ENCODE assay signal across 1 cellular context in genomic region chr1:180154325-180155201, GRCh38.
TF ChIP-seq lines count a peak whose summit lies in the region.

QSOX1 (plus strand) TSS chr1:180154869; CDS start chr1:180154908, 39 bp downstream.

TF ChIP-seq in HEK293, 187 proteins besides CTCF, POLR2A, EP300 and RAD21 (continued from another document and continues in another):
- TF ChIP-seq, protein P1, sequence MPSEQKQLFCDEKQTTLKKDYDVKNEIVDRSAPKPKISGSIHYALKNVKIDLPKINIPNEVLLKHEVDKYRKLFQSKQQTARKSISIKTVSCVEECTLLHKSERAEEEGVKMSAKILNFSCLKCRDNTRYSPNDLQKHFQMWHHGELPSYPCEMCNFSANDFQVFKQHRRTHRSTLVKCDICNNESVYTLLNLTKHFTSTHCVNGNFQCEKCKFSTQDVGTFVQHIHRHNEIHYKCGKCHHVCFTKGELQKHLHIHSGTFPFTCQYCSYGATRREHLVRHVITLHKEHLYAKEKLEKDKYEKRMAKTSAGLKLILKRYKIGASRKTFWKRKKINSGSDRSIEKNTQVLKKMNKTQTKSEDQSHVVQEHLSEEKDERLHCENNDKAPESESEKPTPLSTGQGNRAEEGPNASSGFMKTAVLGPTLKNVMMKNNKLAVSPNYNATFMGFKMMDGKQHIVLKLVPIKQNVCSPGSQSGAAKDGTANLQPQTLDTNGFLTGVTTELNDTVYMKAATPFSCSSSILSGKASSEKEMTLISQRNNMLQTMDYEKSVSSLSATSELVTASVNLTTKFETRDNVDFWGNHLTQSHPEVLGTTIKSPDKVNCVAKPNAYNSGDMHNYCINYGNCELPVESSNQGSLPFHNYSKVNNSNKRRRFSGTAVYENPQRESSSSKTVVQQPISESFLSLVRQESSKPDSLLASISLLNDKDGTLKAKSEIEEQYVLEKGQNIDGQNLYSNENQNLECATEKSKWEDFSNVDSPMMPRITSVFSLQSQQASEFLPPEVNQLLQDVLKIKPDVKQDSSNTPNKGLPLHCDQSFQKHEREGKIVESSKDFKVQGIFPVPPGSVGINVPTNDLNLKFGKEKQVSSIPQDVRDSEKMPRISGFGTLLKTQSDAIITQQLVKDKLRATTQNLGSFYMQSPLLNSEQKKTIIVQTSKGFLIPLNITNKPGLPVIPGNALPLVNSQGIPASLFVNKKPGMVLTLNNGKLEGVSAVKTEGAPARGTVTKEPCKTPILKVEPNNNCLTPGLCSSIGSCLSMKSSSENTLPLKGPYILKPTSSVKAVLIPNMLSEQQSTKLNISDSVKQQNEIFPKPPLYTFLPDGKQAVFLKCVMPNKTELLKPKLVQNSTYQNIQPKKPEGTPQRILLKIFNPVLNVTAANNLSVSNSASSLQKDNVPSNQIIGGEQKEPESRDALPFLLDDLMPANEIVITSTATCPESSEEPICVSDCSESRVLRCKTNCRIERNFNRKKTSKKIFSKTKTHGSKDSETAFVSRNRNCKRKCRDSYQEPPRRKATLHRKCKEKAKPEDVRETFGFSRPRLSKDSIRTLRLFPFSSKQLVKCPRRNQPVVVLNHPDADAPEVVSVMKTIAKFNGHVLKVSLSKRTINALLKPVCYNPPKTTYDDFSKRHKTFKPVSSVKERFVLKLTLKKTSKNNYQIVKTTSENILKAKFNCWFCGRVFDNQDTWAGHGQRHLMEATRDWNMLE (tag by site-specific recombination; conservative IDR thresholded peaks at IDR 0.05; ENCODE audit: low read depth): peak; percentile 54; the same call in 1 of the 2 replicates
- TF ChIP-seq MZF1 (tag by site-specific recombination; IDR thresholded peaks at IDR 0.05; ENCODE audit: borderline replicate concordance): peak; percentile 84; the same call in 1 of the 2 replicates
- TF ChIP-seq ZNF558 (tag by site-specific recombination; IDR thresholded peaks at IDR 0.05): no peak
- TF ChIP-seq ZNF501 (tag by site-specific recombination; IDR thresholded peaks at IDR 0.05): peak; percentile 20; the same call in 1 of the 2 replicates
- TF ChIP-seq ZSCAN30 (tag by site-specific recombination; IDR thresholded peaks at IDR 0.05): peak; percentile 56; the same call in 1 of the 2 replicates
- TF ChIP-seq ZNF324 (tag by site-specific recombination; IDR thresholded peaks at IDR 0.05): 0 out of 2 replicates have a peak, but pooled peaks have one; percentile 16
- TF ChIP-seq ZBTB49 (tag by site-specific recombination; IDR thresholded peaks at IDR 0.05; ENCODE audit: low read depth): no peak
- TF ChIP-seq ZNF560 (tag by site-specific recombination; IDR thresholded peaks at IDR 0.05; ENCODE audit: borderline replicate concordance): no peak
- peak; percentile 85; the same call in 1 of the 2 replicates for TF ChIP-seq OVOL3 (tag by site-specific recombination; IDR thresholded peaks at IDR 0.05)
- TF ChIP-seq ZNF121 (tag by site-specific recombination; IDR thresholded peaks at IDR 0.05): no peak
- TF ChIP-seq ZEB2 (tag by site-specific recombination; IDR thresholded peaks at IDR 0.05): peak; percentile 56; the same call in 1 of the 2 replicates
- no peak; the same call in none of the 2 replicates for TF ChIP-seq ZNF600 (tag by site-specific recombination; IDR thresholded peaks at IDR 0.05)
- 0 out of 2 replicates have a peak, but pooled peaks have one; percentile 17 for TF ChIP-seq ZNF843 (tag by site-specific recombination; IDR thresholded peaks at IDR 0.05)
- TF ChIP-seq ZFP3 (tag by site-specific recombination; IDR thresholded peaks at IDR 0.05; ENCODE audit: low read depth): 0 out of 2 replicates have a peak, but pooled peaks have one; percentile 43
- no peak for TF ChIP-seq ZNF837 (tag by site-specific recombination; IDR thresholded peaks at IDR 0.05)
- TF ChIP-seq REPIN1 (tag by site-specific recombination; IDR thresholded peaks at IDR 0.05; ENCODE audit: low read depth): 0 out of 2 replicates have a peak, but pooled peaks have one; percentile 50
- peak; percentile 68 for TF ChIP-seq PRDM10 (tag by site-specific recombination; IDR thresholded peaks at IDR 0.05)
- no peak for TF ChIP-seq ZNF626 (tag by site-specific recombination; IDR thresholded peaks at IDR 0.05)
- 0 out of 2 replicates have a peak, but pooled peaks have one; percentile 35 for TF ChIP-seq ZFP37 (tag by site-specific recombination; IDR thresholded peaks at IDR 0.05)
- TF ChIP-seq ZFP69B (tag by site-specific recombination; IDR thresholded peaks at IDR 0.05): no peak
- TF ChIP-seq ZNF335 (tag by site-specific recombination; conservative IDR thresholded peaks at IDR 0.05): peak; percentile 79
- TF ChIP-seq, protein P2, sequence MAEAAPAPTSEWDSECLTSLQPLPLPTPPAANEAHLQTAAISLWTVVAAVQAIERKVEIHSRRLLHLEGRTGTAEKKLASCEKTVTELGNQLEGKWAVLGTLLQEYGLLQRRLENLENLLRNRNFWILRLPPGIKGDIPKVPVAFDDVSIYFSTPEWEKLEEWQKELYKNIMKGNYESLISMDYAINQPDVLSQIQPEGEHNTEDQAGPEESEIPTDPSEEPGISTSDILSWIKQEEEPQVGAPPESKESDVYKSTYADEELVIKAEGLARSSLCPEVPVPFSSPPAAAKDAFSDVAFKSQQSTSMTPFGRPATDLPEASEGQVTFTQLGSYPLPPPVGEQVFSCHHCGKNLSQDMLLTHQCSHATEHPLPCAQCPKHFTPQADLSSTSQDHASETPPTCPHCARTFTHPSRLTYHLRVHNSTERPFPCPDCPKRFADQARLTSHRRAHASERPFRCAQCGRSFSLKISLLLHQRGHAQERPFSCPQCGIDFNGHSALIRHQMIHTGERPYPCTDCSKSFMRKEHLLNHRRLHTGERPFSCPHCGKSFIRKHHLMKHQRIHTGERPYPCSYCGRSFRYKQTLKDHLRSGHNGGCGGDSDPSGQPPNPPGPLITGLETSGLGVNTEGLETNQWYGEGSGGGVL (tag by site-specific recombination; IDR thresholded peaks at IDR 0.05): peak; percentile 21; the same call in 1 of the 2 replicates
- no peak for TF ChIP-seq SETDB1 (IDR thresholded peaks at IDR 0.05; ENCODE audit: insufficient read length, low read length)
- TF ChIP-seq, protein P3, sequence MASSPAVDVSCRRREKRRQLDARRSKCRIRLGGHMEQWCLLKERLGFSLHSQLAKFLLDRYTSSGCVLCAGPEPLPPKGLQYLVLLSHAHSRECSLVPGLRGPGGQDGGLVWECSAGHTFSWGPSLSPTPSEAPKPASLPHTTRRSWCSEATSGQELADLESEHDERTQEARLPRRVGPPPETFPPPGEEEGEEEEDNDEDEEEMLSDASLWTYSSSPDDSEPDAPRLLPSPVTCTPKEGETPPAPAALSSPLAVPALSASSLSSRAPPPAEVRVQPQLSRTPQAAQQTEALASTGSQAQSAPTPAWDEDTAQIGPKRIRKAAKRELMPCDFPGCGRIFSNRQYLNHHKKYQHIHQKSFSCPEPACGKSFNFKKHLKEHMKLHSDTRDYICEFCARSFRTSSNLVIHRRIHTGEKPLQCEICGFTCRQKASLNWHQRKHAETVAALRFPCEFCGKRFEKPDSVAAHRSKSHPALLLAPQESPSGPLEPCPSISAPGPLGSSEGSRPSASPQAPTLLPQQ (tag by site-specific recombination; IDR thresholded peaks at IDR 0.05): 0 out of 2 replicates have a peak, but pooled peaks have one; percentile 51
- TF ChIP-seq ZIC2 (tag by site-specific recombination; IDR thresholded peaks at IDR 0.05): peak; percentile 40
- TF ChIP-seq PRDM2 (tag by site-specific recombination; IDR thresholded peaks at IDR 0.05; ENCODE audit: borderline replicate concordance): peak; percentile 38; the same call in 1 of the 2 replicates
- no peak for TF ChIP-seq ZNF510 (tag by site-specific recombination; IDR thresholded peaks at IDR 0.05; ENCODE audit: insufficient replicate concordance)
- TF ChIP-seq, protein P4, sequence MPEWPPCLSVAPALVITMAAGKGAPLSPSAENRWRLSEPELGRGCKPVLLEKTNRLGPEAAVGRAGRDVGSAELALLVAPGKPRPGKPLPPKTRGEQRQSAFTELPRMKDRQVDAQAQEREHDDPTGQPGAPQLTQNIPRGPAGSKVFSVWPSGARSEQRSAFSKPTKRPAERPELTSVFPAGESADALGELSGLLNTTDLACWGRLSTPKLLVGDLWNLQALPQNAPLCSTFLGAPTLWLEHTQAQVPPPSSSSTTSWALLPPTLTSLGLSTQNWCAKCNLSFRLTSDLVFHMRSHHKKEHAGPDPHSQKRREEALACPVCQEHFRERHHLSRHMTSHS (tag by site-specific recombination; IDR thresholded peaks at IDR 0.05): no peak
- peak; percentile 77 for TF ChIP-seq SCRT2 (tag by site-specific recombination; IDR thresholded peaks at IDR 0.05)
- TF ChIP-seq ZNF580 (tag by site-specific recombination; IDR thresholded peaks at IDR 0.05): peak; percentile 69; the same call in 1 of the 2 replicates
- no peak for TF ChIP-seq ZNF514 (tag by site-specific recombination; IDR thresholded peaks at IDR 0.05)
- no peak for TF ChIP-seq ZNF701 (tag by site-specific recombination; IDR thresholded peaks at IDR 0.05)
- 0 out of 2 replicates have a peak, but pooled peaks have one; percentile 27 for TF ChIP-seq SP3 (tag by site-specific recombination; IDR thresholded peaks at IDR 0.05)
- TF ChIP-seq IKZF3 (tag by site-specific recombination; IDR thresholded peaks at IDR 0.05): 0 out of 2 replicates have a peak, but pooled peaks have one; percentile 39
